In genomic region chr10:133376183-133376582, GRCh38 we compare ENCODE assay signal across 13 cellular contexts. TPM values are rescaled to one million over a fixed set of nuclear protein-coding genes. Genes with fewer than 3 reads are reported as not detected.
"Had no signal": no experiment of that assay in that cellular context is flagged by ENCODE, and none has a peak within 500 bp of the region (broad histone marks: within the 10 kb centered on the region; RNA-seq: fewer than 3 reads in every experiment).

No MANE protein-coding gene starts in this region.

RNA-seq across cellular contexts. Expression of gene PRAP1, which starts 29.0 kb away (rescaled TPM):
- total RNA-seq: activated CD8-positive, alpha-beta T cell treated with anti-CD3 and anti-CD28 coated beads, Interleukin-2, amount 10 ng/mL, durations not matched to agents 7 days and 5 days; activated T-helper 2 cell treated with anti-CD3 and anti-CD28 coated beads, Interferon-gamma antibody, Interleukin-2, Interleukin-4, amounts not matched to agents 10 μg/mL and 5 μg/mL and 100 μg/mL, durations not matched to agents 14 hours and 24 hours and 36 hours; aorta; epithelial cell of proximal tubule; fibroblast of villous mesenchyme; heart right ventricle; posterior vena cava; Right ventricle myocardium superior; SK-MEL-5; smooth muscle cell; T-helper 17 cell; thoracic aorta; upper lobe of right lung had no signal
